Comparison of ENCODE assay signal across 8 cellular contexts in the genomic region with DNA sequence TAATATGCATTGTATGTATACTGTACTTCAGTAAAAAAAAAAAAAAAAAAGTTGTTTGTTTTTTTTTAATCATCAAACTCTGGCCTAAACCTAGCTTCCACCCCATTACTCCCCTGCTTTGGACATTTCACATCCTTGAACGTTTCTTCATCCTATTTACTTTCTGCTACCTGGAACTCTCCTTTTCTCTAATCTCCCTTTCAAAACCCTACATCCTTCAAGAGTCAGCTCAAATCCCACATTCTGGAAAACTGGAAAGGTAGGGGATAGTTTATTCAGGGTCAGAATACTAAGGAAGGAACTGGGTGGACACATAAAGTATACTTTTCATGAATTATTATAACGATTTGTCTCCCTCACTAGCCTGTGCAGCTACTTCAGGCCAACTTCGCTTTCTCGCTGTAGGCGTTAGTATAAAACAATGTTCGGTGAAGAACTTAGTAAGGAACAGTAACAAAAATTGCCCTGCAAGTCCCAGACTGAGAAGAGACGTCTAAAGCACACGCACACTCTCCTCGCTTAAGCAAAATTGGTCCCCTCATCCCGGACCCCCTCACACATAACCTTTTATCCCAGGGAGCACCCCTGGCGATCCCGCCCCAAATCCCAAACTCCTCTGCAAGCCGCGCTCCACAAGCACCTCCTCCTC. TPM values are rescaled to one million over a fixed set of nuclear protein-coding genes. Genes with fewer than 3 reads are reported as not detected.
DNase-seq lines count a peak whose midpoint lies in the region; ATAC-seq, FAIRE-seq and TF ChIP-seq lines count a peak whose summit lies in the region.

No MANE protein-coding gene starts in this region.

- no peak for TF ChIP-seq CTCF in AG09309 (IDR thresholded peaks at IDR 0.05; ENCODE audit: control insufficient read depth, insufficient read depth, low read depth, low read length, missing control alignments)
- TF ChIP-seq CTCF in IMR-90 (conservative IDR thresholded peaks at IDR 0.05; ENCODE audit: low read depth, low read length), result no peak
- no peak for TF ChIP-seq CTCF in breast epithelium (IDR thresholded peaks at IDR 0.05)

- ATAC-seq in IMR-90 (ENCODE audit: low read depth) (peak; percentile 0; the same call in 1 of the 2 replicates), HG03460 (IDR thresholded peaks at IDR 0.05; ENCODE audit: unreplicated experiment) (no peak)

- peak overlapping the region; percentile 73; the same call in 1 of the 2 replicates for H3K14ac ChIP-seq in IMR-90 (replicated peaks; ENCODE audit: low read depth, low read length)

- DNase-seq in AG09309 (ENCODE audit: low read depth) (no peak), IMR-90 (no peak), breast epithelium (ENCODE audit: low spot score in 2 of 2) (no peak), H54 (ENCODE audit: insufficient read length, low spot score) (no peak), DMS 273 treated with DMSO at 0.1 percent for 48 hours (lab: John Stamatoyannopoulos, UW) (no peak), DMS79 treated with DMSO at 0.1 percent for 48 hours (lab: John Stamatoyannopoulos, UW) (no peak)

- peak overlapping the region; percentile 37 for H3K9ac ChIP-seq in IMR-90 (ENCODE audit: low read depth, low read length)
- H3K9ac ChIP-seq in mucosa of stomach (ENCODE audit: low read length), result peak overlapping the region; percentile 31

- peak overlapping the region; percentile 73 for H3K4me2 ChIP-seq in IMR-90 (ENCODE audit: low read depth, low read length)

- no peak overlapping the region for H2BK120ac ChIP-seq in IMR-90 (ENCODE audit: low read depth, low read length)

- H2AFZ ChIP-seq in IMR-90 (replicated peaks; ENCODE audit: low read length, poor library complexity), result peak overlapping the region; percentile 93

- peak overlapping the region; percentile 82 for H3K23ac ChIP-seq in IMR-90 (ENCODE audit: low read depth, low read length)

- TF ChIP-seq POLR2A in IMR-90 (IDR thresholded peaks at IDR 0.05; ENCODE audit: low read depth, low read length) (no peak), breast epithelium (IDR thresholded peaks at IDR 0.05) (no peak), H54 (IDR thresholded peaks at IDR 0.05; ENCODE audit: low read depth, low read length) (no peak)

- peak overlapping the region; percentile 39 to 69; a peak in 2 of 4 replicates for H4K8ac ChIP-seq in IMR-90 (ENCODE audit: low read depth in 2 of 2, low read length in 2 of 2)

- H3K4me3 ChIP-seq in AG09309 (ENCODE audit: control insufficient read depth, low read depth, low read length) (peak overlapping the region; percentile 81), IMR-90 (ENCODE audit: insufficient read depth, low read depth, low read length) (peak overlapping the region; percentile 77), breast epithelium (peak overlapping the region; percentile 72 to 86 (median 76)), mucosa of stomach (ENCODE audit: low read length) (peak overlapping the region; percentile 11)

- no peak overlapping the region for H2BK20ac ChIP-seq in IMR-90 (ENCODE audit: low read depth, low read length)

- intact Hi-C loops in IMR-90 (cut with micrococcal nuclease), result no loop called here
- intact Hi-C loops in breast epithelium (cut with DNase I; ENCODE audit: low total_unique reads), result no loop called here

- H2AK5ac ChIP-seq in IMR-90 (ENCODE audit: low read depth, low read length), result no peak overlapping the region

- H3K36me3 ChIP-seq in IMR-90 (ENCODE audit: control insufficient read depth, insufficient read depth, low read length) (no peaks in the 10 kb centered on the region), breast epithelium (no peaks in the 10 kb centered on the region), mucosa of stomach (ENCODE audit: control insufficient read depth, insufficient read depth, low read length) (no peaks in the 10 kb centered on the region)

- POLR2A ChIA-PET in IMR-90 (lab: Charles Lee; ENCODE audit: unreplicated experiment), result no interaction called here

- H3K27ac ChIP-seq in IMR-90 (ENCODE audit: insufficient read depth, low read length), result no peak overlapping the region
- peak overlapping the region; percentile 75 for H3K27ac ChIP-seq in breast epithelium

- no peak for TF ChIP-seq RAD21 in IMR-90 (IDR thresholded peaks at IDR 0.05; ENCODE audit: low read length)

- WGBS in IMR-90 (ENCODE audit: extremely low coverage in 2 of 2, insufficient read length in 1 of 2), 2 experiments, result 0% methylated on average over 3 of the region's 14 CpGs; no CpG with 5 or more reads in 1 of the 2 experiments

- H2BK15ac ChIP-seq in IMR-90 (ENCODE audit: low read depth, low read length), result no peak overlapping the region

- no peak for FAIRE-seq in H54 (lab: Jason Lieb, UNC)

- H3K4me1 ChIP-seq in IMR-90 (ENCODE audit: control insufficient read depth, insufficient read depth, low read length) (0 out of 2 replicates have a peak, but pooled peaks cover 2% of the 10 kb centered on the region), breast epithelium (no peaks in the 10 kb centered on the region), mucosa of stomach (ENCODE audit: control insufficient read depth, insufficient read depth, low read length) (no peaks in the 10 kb centered on the region)

- H3K79me1 ChIP-seq in IMR-90 (ENCODE audit: low read depth in 1 of 2, low read length in 2 of 2), result peaks cover 5 to 21% of the 10 kb centered on the region in 2 experiments; a peak in 3 of 4 replicates

- in situ Hi-C loops in IMR-90 (cut with MboI; ENCODE audit: low sequenced_read_pairs), result no loop called here

- H3K56ac ChIP-seq in IMR-90 (ENCODE audit: extremely low read depth, insufficient read depth, low read length), result peak overlapping the region; percentile 75; the same call in 1 of the 2 replicates

- CTCF ChIA-PET in IMR-90 (lab: Yijun Ruan, JAX), result interaction anchor here (0.5 to 0.6 kb wide), 3 partner anchors 13 to 663 kb away, joined by 3 to 4 read pairs (median 3); no protein-coding TSS in a partner anchor

- H2BK5ac ChIP-seq in IMR-90 (ENCODE audit: low read depth, low read length, poor library complexity, severe bottlenecking), result no peak overlapping the region

- BruUV-seq in IMR-90 (replicated peaks; lab: Mats Ljungman, UMichigan), result no TSS peak

- H2AK9ac ChIP-seq in IMR-90 (replicated peaks; ENCODE audit: low read depth, low read length, poor library complexity), result peak overlapping the region; percentile 70

- no peaks in the 10 kb centered on the region for H3K9me3 ChIP-seq in IMR-90 (ENCODE audit: control insufficient read depth, insufficient read depth, low read length)
- H3K9me3 ChIP-seq in breast epithelium, result no peaks in the 10 kb centered on the region
- H3K9me3 ChIP-seq in mucosa of stomach (ENCODE audit: control insufficient read depth, low read length), result no peaks in the 10 kb centered on the region

- H3K27me3 ChIP-seq in IMR-90 (ENCODE audit: control insufficient read depth, insufficient read depth, low read length) (no peaks in the 10 kb centered on the region), breast epithelium (no peaks in the 10 kb centered on the region), mucosa of stomach (ENCODE audit: control insufficient read depth, insufficient read depth, low read length) (no peaks in the 10 kb centered on the region)

- no peak overlapping the region for H3K4ac ChIP-seq in IMR-90 (ENCODE audit: low read depth, low read length)

- no peak overlapping the region for H4K5ac ChIP-seq in IMR-90 (ENCODE audit: low read depth, low read length)

- H3K18ac ChIP-seq in IMR-90 (ENCODE audit: low read depth, low read length), result no peak overlapping the region

- dilution Hi-C loops in IMR-90 (cut with HindIII; ENCODE audit: low sequenced_read_pairs, unreplicated experiment), result no loop called here

- no peak overlapping the region for H4K91ac ChIP-seq in IMR-90 (ENCODE audit: insufficient read depth, low read depth, low read length)

- no peaks in the 10 kb centered on the region for H4K20me1 ChIP-seq in IMR-90 (ENCODE audit: insufficient read depth, low read length)

- H3K9me1 ChIP-seq in IMR-90 (ENCODE audit: insufficient read depth, low read length), result no peaks in the 10 kb centered on the region; the same call in 1 of the 2 replicates

TF ChIP-seq in IMR-90, 13 proteins besides CTCF, POLR2A, EP300 and RAD21 (continues in another document):
- TF ChIP-seq MXI1 (IDR thresholded peaks at IDR 0.05; ENCODE audit: borderline replicate concordance, low read depth, low read length), result no peak
- TF ChIP-seq FOS (IDR thresholded peaks at IDR 0.05; ENCODE audit: low read depth, low read length), result no peak
- TF ChIP-seq, protein P1, sequence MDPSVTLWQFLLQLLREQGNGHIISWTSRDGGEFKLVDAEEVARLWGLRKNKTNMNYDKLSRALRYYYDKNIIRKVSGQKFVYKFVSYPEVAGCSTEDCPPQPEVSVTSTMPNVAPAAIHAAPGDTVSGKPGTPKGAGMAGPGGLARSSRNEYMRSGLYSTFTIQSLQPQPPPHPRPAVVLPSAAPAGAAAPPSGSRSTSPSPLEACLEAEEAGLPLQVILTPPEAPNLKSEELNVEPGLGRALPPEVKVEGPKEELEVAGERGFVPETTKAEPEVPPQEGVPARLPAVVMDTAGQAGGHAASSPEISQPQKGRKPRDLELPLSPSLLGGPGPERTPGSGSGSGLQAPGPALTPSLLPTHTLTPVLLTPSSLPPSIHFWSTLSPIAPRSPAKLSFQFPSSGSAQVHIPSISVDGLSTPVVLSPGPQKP (IDR thresholded peaks at IDR 0.05; ENCODE audit: borderline replicate concordance, low read depth, low read length), result no peak
- TF ChIP-seq, protein P2, sequence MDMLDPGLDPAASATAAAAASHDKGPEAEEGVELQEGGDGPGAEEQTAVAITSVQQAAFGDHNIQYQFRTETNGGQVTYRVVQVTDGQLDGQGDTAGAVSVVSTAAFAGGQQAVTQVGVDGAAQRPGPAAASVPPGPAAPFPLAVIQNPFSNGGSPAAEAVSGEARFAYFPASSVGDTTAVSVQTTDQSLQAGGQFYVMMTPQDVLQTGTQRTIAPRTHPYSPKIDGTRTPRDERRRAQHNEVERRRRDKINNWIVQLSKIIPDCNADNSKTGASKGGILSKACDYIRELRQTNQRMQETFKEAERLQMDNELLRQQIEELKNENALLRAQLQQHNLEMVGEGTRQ (IDR thresholded peaks at IDR 0.05; ENCODE audit: low read depth, low read length), result no peak
- TF ChIP-seq CEBPB (IDR thresholded peaks at IDR 0.05; ENCODE audit: low read depth, low read length), result no peak
- no peak for TF ChIP-seq MAZ (IDR thresholded peaks at IDR 0.05; ENCODE audit: borderline replicate concordance, low read depth, low read length)
- TF ChIP-seq RFX5 (IDR thresholded peaks at IDR 0.05; ENCODE audit: low read depth, low read length), result no peak
- no peak for TF ChIP-seq BHLHE40 (IDR thresholded peaks at IDR 0.05; ENCODE audit: low read depth, low read length)

RNA-seq across cellular contexts. Expression of a gene that starts 0.8 kb away (rescaled TPM):
- 11.1 and 16.1 TPM in 2 replicates for total RNA-seq in IMR-90 (2012; rRNA removed)
- 31.1 and 32.4 TPM in 2 replicates for polyA plus RNA-seq in IMR-90 (2012; rRNA removed)
- polyA plus RNA-seq in IMR-90 (2012; cell fraction: cytosol; rRNA removed), result 18.5 and 21.3 TPM in 2 replicates
- polyA plus RNA-seq in IMR-90 (2012; cell fraction: nucleus; rRNA removed; ENCODE audit: low replicate concordance), result 9.5 and 16.5 TPM in 2 replicates
- 10 to 100 TPM in 2 of 3 donors, 1 to 10 TPM in 1; 7.4 to 16.1 (median 15.8) TPM for total RNA-seq in breast epithelium

RNA-seq across cellular contexts. Expression of a gene that starts 28.0 kb away (rescaled TPM):
- 1.1 and 1.3 TPM in 2 replicates for total RNA-seq in IMR-90 (2012; rRNA removed)
- polyA plus RNA-seq in IMR-90 (2012; rRNA removed), result 6.8 and 7.4 TPM in 2 replicates
- polyA plus RNA-seq in IMR-90 (2012; cell fraction: cytosol; rRNA removed), result 4.7 and 5.8 TPM in 2 replicates
- 19.6 and 42.6 TPM in 2 replicates for polyA plus RNA-seq in IMR-90 (2012; cell fraction: nucleus; rRNA removed; ENCODE audit: low replicate concordance)
- 1 to 10 TPM; 4.7 to 8.0 (median 4.9) TPM for total RNA-seq in breast epithelium

Comparison
In these comparisons a context has a peak if more than half of its experiments do, and no peak if none do; other contexts are left out.
1. H3K4me3 ChIP-seq: peak in every context shown above with its lines; median percentile 81 in AG09309; 77 in IMR-90; 76 in breast epithelium; 11 in mucosa of stomach.